ENCODE assay signal across 8 cellular contexts in the genomic region with DNA sequence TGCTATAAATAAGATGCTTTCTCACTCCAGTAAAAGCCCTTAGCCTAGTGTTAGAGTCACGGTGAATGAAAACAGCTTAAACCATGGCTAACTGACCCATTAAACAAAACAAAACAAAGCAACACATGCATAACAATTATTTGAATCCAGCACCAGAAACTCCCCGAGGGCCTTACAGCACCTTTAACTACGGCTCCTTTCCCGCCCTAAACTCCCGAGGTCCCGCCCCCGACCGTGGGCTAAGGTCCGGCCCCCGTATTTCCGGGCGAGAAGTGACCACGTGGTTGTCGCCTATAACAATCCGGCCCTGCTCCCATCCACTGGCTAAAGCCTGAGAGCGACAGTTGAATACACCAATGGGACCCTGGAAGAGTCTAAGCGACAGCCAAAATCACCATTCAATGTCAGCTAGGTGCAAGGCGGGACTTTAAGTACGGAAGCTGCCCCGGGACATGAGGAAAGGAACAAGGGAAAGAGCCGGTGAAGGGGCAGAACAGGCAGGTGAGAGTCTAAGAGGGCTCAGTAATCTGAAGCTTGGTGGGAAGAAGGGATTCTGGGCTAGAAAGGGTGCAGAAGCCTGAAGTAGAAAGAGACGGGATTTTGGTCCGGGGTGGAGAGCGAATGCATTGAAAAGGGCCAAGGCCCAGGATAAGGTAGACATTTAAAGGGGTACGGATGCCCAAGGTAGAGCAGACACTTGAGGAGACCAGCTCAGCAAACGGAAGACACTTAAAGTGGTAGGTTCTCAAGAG. TPM values are rescaled to one million over a fixed set of nuclear protein-coding genes. Genes with fewer than 3 reads are reported as not detected.
DNase-seq lines count a peak whose midpoint lies in the region; ATAC-seq and TF ChIP-seq lines count a peak whose summit lies in the region.

A gene (plus strand): TSS at position 448 of the 752 bp plus-strand sequence. CDS start 351 bp downstream, outside the sequence.

- no peaks in the 10 kb centered on the region for H3K9me2 ChIP-seq in PC-9 (ENCODE audit: insufficient read depth)

- peaks cover 32% of the 10 kb centered on the region for H3K4me1 ChIP-seq in PC-9 (replicated peaks; ENCODE audit: insufficient read depth)

- peak; percentile 97 for ATAC-seq in GM21723 (IDR thresholded peaks at IDR 0.05; ENCODE audit: unreplicated experiment)

- CTCF ChIA-PET in PC-9 (lab: Charles Lee) = interaction anchor here (0.8 kb wide), 2 partner anchors 10 to 102 kb away, joined by 3 to 5 read pairs; no protein-coding TSS in a partner anchor

- peak within 1 kb of the TSS; percentile 21; the same call in 1 of the 2 replicates for H3K27ac ChIP-seq in PC-9

- peak; percentile 100 for DNase-seq in DMS53 (lab: John Stamatoyannopoulos, UW)
- peak; percentile 100 for DNase-seq in KBM-7
- DNase-seq in PC-9 = peak; percentile 95 to 99
- peak; percentile 94 for DNase-seq in activated T-cell treated with anti-CD3 and anti-CD28 coated beads for 48 hours (ENCODE audit: low read depth)
- peak; percentile 99 for DNase-seq in erythroblast (lab: John Stamatoyannopoulos, UW)
- peak; percentile 99 for DNase-seq in mucosa of gallbladder (ENCODE audit: low spot score)
- DNase-seq in stimulated activated CD8-positive, alpha-beta memory T cell treated with anti-CD3 and anti-CD28 coated beads, Interleukin-4, amount 100 ng/mL, for 24 hours (ENCODE audit: low read depth) = peak; percentile 90

- H3K4me3 ChIP-seq in PC-9 = peak within 1 kb of the TSS; percentile 72

- no peaks in the 10 kb centered on the region for H4K20me1 ChIP-seq in PC-9 (ENCODE audit: insufficient read depth)

- in situ Hi-C loops in KBM-7 (cut with MboI; ENCODE audit: low pct_unique_long_range_greater_than_20kb, low sequenced_read_pairs) = no loop called here

- no TSS peak for BruUV-seq in PC-9 (replicated peaks; lab: Mats Ljungman, UMichigan)

- peaks cover 22% of the 10 kb centered on the region for H3K36me3 ChIP-seq in PC-9 (ENCODE audit: low read depth)

- H3K79me2 ChIP-seq in PC-9 (ENCODE audit: low read depth) = peaks cover 61% of the 10 kb centered on the region

- peak; percentile 67 for TF ChIP-seq POLR2A in erythroblast (IDR thresholded peaks at IDR 0.05; ENCODE audit: low read length)

- TF ChIP-seq CTCF in PC-9 (conservative IDR thresholded peaks at IDR 0.05) = no peak

- peak within 1 kb of the TSS; percentile 81 for H2AFZ ChIP-seq in PC-9

- H3K4me2 ChIP-seq in PC-9 = peak within 1 kb of the TSS; percentile 93

- no peaks in the 10 kb centered on the region for H3K27me3 ChIP-seq in PC-9 (ENCODE audit: insufficient read depth, low read depth)

- intact Hi-C loops in PC-9 (cut with micrococcal nuclease; ENCODE audit: unreplicated experiment) = no loop called here

- POLR2A ChIA-PET in PC-9 (lab: Charles Lee; ENCODE audit: unreplicated experiment) = interaction anchor here (0.6 to 1.1 kb wide), 7 partner anchors 11 to 212 kb away, joined by 4 to 6 read pairs (median 5); a partner anchor contains a TSS

- no peaks in the 10 kb centered on the region for H3K9me3 ChIP-seq in PC-9 (ENCODE audit: insufficient read depth, low read depth)

- H3F3A ChIP-seq in PC-9 (ENCODE audit: insufficient read depth, low read depth) = peaks cover 51% of the 10 kb centered on the region

RNA-seq across cellular contexts. Expression of the gene that starts here (rescaled TPM):
- total RNA-seq in PC-9 (2021) (47.9 and 54.2 TPM in 2 replicates), mucosa of gallbladder (37.9 TPM)

Comparison
In these comparisons a context has a peak if more than half of its experiments do, and no peak if none do; other contexts are left out.
1. Peak in every context shown above with its lines: DNase-seq, ATAC-seq, H3K4me3 ChIP-seq and H3K27ac ChIP-seq.